8 cellular contexts compared by ENCODE assay signal in genomic region chr1:40386311-40386778, GRCh38. TPM values are rescaled to one million over a fixed set of nuclear protein-coding genes. Genes with fewer than 3 reads are reported as not detected.
A peak's percentile ranks its signal among the peaks of the same experiment; 100 is the strongest.
DNase-seq lines count a peak whose midpoint lies in the region; ATAC-seq, FAIRE-seq and TF ChIP-seq lines count a peak whose summit lies in the region.

No MANE protein-coding gene starts in this region.

- H3K27ac Mint-ChIP-seq in MCF 10A (ENCODE audit: low read depth, unreplicated experiment): no peak overlapping the region

- CTCF ChIA-PET in MCF 10A (lab: Yijun Ruan, JAX) (interaction anchor here (0.6 to 4.8 kb wide), 6 partner anchors 19 to 233 kb away, joined by 3 to 20 read pairs (median 3); no protein-coding TSS in a partner anchor), GM12878 (lab: Yijun Ruan, JAX) (interaction anchor here (1.2 to 18.7 kb wide), 10 partner anchors 10 to 242 kb away, joined by 3 to 271 read pairs (median 8); partner anchors contain the start of gene SMAP2)

- H3K4me1 Mint-ChIP-seq in MCF 10A (ENCODE audit: insufficient read depth, unreplicated experiment): peaks cover 10% of the 10 kb centered on the region

- H3K27me3 ChIP-seq in breast epithelium (no peaks in the 10 kb centered on the region), GM12878 (replicated peaks in 1 of 2; ENCODE audit: control insufficient read depth in 2 of 2, insufficient read depth in 2 of 2, low read length in 1 of 2) (no peaks in the 10 kb centered on the region), muscle layer of colon (ENCODE audit: control insufficient read depth in 1 of 2, insufficient read depth in 2 of 2, low read length in 2 of 2) (no peaks in the 10 kb centered on the region), transverse colon (no peaks in the 10 kb centered on the region)

- H4K20me1 ChIP-seq in GM12878 (ENCODE audit: control insufficient read depth, insufficient read depth): no peaks in the 10 kb centered on the region

- H3K79me2 ChIP-seq in GM12878 (ENCODE audit: control insufficient read depth, insufficient read depth, low read length): peaks cover 94% of the 10 kb centered on the region

- H3K4me2 ChIP-seq in GM12878 (ENCODE audit: control insufficient read depth, insufficient read depth): peak overlapping the region; percentile 96

- no peak for TF ChIP-seq CTCF in breast epithelium (IDR thresholded peaks at IDR 0.05)
- no peak for TF ChIP-seq CTCF in MCF 10A (IDR thresholded peaks at IDR 0.05; ENCODE audit: unreplicated experiment)
- no peak for TF ChIP-seq CTCF in GM12878 (IDR thresholded peaks at IDR 0.05 in 2 of 3, conservative IDR thresholded peaks at IDR 0.05 in 1 of 3; ENCODE audit: control insufficient read depth in 2 of 3, extremely low read depth in 1 of 3, insufficient read depth in 1 of 3, low read depth in 3 of 3, low read length in 3 of 3)
- no peak for TF ChIP-seq CTCF in transverse colon (IDR thresholded peaks at IDR 0.05)
- no peak for TF ChIP-seq CTCF in GM20000 (IDR thresholded peaks at IDR 0.05; ENCODE audit: extremely low read depth, missing control alignments)

- H3K9me3 Mint-ChIP-seq in MCF 10A (ENCODE audit: unreplicated experiment): no peaks in the 10 kb centered on the region

- SMC1A ChIA-PET in GM12878 (lab: Charles Lee; ENCODE audit: uncharacterized antibody, unreplicated experiment): interaction anchor here (1.3 to 18.1 kb wide), 12 partner anchors 7 to 242 kb away, joined by 3 to 426 read pairs (median 19); partner anchors contain the start of gene SMAP2

- H3K9ac ChIP-seq in GM12878 (ENCODE audit: control insufficient read depth, insufficient read depth, low read length): peak overlapping the region; percentile 91
- H3K9ac ChIP-seq in muscle layer of colon (ENCODE audit: low read length): peak overlapping the region; percentile 12

- peak overlapping the region; percentile 21 to 64 for H3K27ac ChIP-seq in breast epithelium
- peak overlapping the region; percentile 97 for H3K27ac ChIP-seq in GM12878 (ENCODE audit: control insufficient read depth, insufficient read depth)
- peak overlapping the region; percentile 41 for H3K27ac ChIP-seq in muscle layer of colon (ENCODE audit: low read depth, low read length)
- peak overlapping the region; percentile 81 to 90 (median 84) for H3K27ac ChIP-seq in transverse colon

- H3K27me3 Mint-ChIP-seq in MCF 10A (ENCODE audit: insufficient read depth, unreplicated experiment): no peaks in the 10 kb centered on the region

- in situ Hi-C loops in GM12878 (cut with MboI) (no loop called here), transverse colon (cut with MboI; ENCODE audit: low pct_ligation_motif_present in 1 of 4, low pct_unique_long_range_greater_than_20kb in 1 of 4, low sequenced_read_pairs in 3 of 4) (no loop called here)

- no peak for DNase-seq in breast epithelium (ENCODE audit: low spot score in 2 of 2)
- no peak for DNase-seq in MCF 10A (ENCODE audit: unreplicated experiment)
- DNase-seq in GM12878 (ENCODE audit: low read depth, low spot score): no peak
- DNase-seq in transverse colon: no peak
- no peak for DNase-seq in GM20000 (ENCODE audit: low spot score)
- no peak for DNase-seq in stimulated activated CD4-positive, alpha-beta T cell treated with anti-CD3 and anti-CD28 coated beads, Interleukin-4, amount 100 ng/mL, for 4 hours
- no peak for DNase-seq in NCI-H1694 treated with DMSO at 0.1 percent for 48 hours (lab: John Stamatoyannopoulos, UW)

- no peak overlapping the region for H3K4me3 ChIP-seq in breast epithelium
- peak overlapping the region; percentile 66 for H3K4me3 ChIP-seq in GM12878
- H3K4me3 ChIP-seq in muscle layer of colon (ENCODE audit: low read depth in 1 of 2, low read length in 2 of 2): no peak overlapping the region
- H3K4me3 ChIP-seq in transverse colon: peak overlapping the region in 1 of 4 donors; percentile 11

- 2% methylated on average over 5 of the region's 5 CpGs for WGBS in GM12878 (ENCODE audit: insufficient coverage, insufficient replicate concordance, low lambda C conversion rate, missing lambda C conversion rate)
- 49 to 61% methylated on average over 5 of the region's 5 CpGs for WGBS in transverse colon (ENCODE audit: low coverage in 1 of 2), 2 donors

- TF ChIP-seq POLR2A in breast epithelium (IDR thresholded peaks at IDR 0.05) (no peak), GM12878 (IDR thresholded peaks at IDR 0.05; ENCODE audit: low read depth, low read length) (no peak), transverse colon (IDR thresholded peaks at IDR 0.05) (no peak)

- no peak for TF ChIP-seq EP300 in GM12878 (IDR thresholded peaks at IDR 0.05; ENCODE audit: borderline replicate concordance in 1 of 2, control insufficient read depth in 1 of 2, low read depth in 2 of 2, low read length in 2 of 2)
- no peak for TF ChIP-seq EP300 in transverse colon (IDR thresholded peaks at IDR 0.05; ENCODE audit: low read depth)

- POLR2A ChIA-PET in MCF 10A (lab: Yijun Ruan, JAX) (interaction anchor here (9.5 kb wide), 1 partner anchor 13 kb away, joined by 75 read pairs; the partner anchor contains the start of gene SMAP2), GM12878 (lab: Charles Lee) (interaction anchor here (0.6 to 15.7 kb wide), 11 partner anchors 9 to 337 kb away, joined by 3 to 243 read pairs (median 14); partner anchors contain the start of gene SMAP2)

- no peak for TF ChIP-seq RAD21 in GM12878 (IDR thresholded peaks at IDR 0.05; ENCODE audit: insufficient read depth, low read depth, low read length)

- no peaks in the 10 kb centered on the region for H3K36me3 Mint-ChIP-seq in MCF 10A (ENCODE audit: insufficient read depth, unreplicated experiment)

- no peaks in the 10 kb centered on the region for H3K36me3 ChIP-seq in breast epithelium
- peaks cover 2 to 13% of the 10 kb centered on the region in 2 experiments for H3K36me3 ChIP-seq in GM12878 (ENCODE audit: control insufficient read depth in 2 of 2, insufficient read depth in 2 of 2, low read length in 1 of 2)
- H3K36me3 ChIP-seq in muscle layer of colon (ENCODE audit: insufficient read depth, low read length): no peaks in the 10 kb centered on the region
- no peaks in the 10 kb centered on the region for H3K36me3 ChIP-seq in transverse colon

- H3K9me3 ChIP-seq in breast epithelium (no peaks in the 10 kb centered on the region), GM12878 (replicated peaks; ENCODE audit: control insufficient read depth, insufficient read depth, low read length) (no peaks in the 10 kb centered on the region), muscle layer of colon (ENCODE audit: low read length) (no peaks in the 10 kb centered on the region), transverse colon (no peaks in the 10 kb centered on the region)

- no peak for ATAC-seq in GM12878

- no peak for FAIRE-seq in GM12878 (lab: Jason Lieb, UNC)

- RAD21 ChIA-PET in GM12878 (lab: Charles Lee; ENCODE audit: unreplicated experiment): interaction anchor here (0.8 to 12.1 kb wide), 21 partner anchors 8 to 302 kb away, joined by 3 to 189 read pairs (median 6); partner anchors contain the start of genes COL9A2, RLF, SMAP2 and ZFP69B

- intact Hi-C loops in breast epithelium (cut with DNase I; ENCODE audit: low total_unique reads) (no loop called here), MCF 10A (cut with micrococcal nuclease) (no loop called here), GM12878 (cut with micrococcal nuclease; ENCODE audit: unreplicated experiment) (no loop called here), transverse colon (cut with DNase I; ENCODE audit: low total_unique reads) (no loop called here)

- H2AFZ ChIP-seq in GM12878 (ENCODE audit: control insufficient read depth, low read depth, low read length): no peak overlapping the region

- H3K4me3 Mint-ChIP-seq in MCF 10A (ENCODE audit: unreplicated experiment): no peak overlapping the region

- peaks cover 0 to 5% of the 10 kb centered on the region in 2 donors for H3K4me1 ChIP-seq in breast epithelium
- H3K4me1 ChIP-seq in GM12878 (ENCODE audit: control insufficient read depth, insufficient read depth, low read length): peaks cover 69% of the 10 kb centered on the region
- H3K4me1 ChIP-seq in muscle layer of colon (ENCODE audit: insufficient read depth, low read length): peaks cover 17% of the 10 kb centered on the region
- H3K4me1 ChIP-seq in transverse colon: peaks cover 27 to 84% (median 47%) of the 10 kb centered on the region in 4 donors

- BruUV-seq in MCF 10A (replicated peaks; lab: Mats Ljungman, UMichigan) (no TSS peak), GM12878 (replicated peaks; lab: Mats Ljungman, UMichigan) (TSS peak; percentile 48)

RNA-seq across cellular contexts. Expression of gene SMAP2, which starts 12.8 kb away (rescaled TPM):
- total RNA-seq in breast epithelium (10 to 100 TPM; 27.2 to 64.2 (median 33.1) TPM), MCF 10A (2022) (20.2 and 21.2 TPM in 2 replicates), GM12878 (2014; rRNA removed) (103 and 107 TPM in 2 replicates), GM12878 (2014; rRNA removed; fragmentation: Illumina TruSeq; extraction: Trizol) (92.9 and 97.1 TPM in 2 replicates), GM12878 (2021) (115 and 121 TPM in 2 replicates), transverse colon (10 to 100 TPM; 20.1 to 47.0 (median 33.8) TPM)
- 113 and 116 TPM in 2 replicates for total RNA-seq in GM12878 (2013; cell fraction: nucleolus; rRNA removed)
- 97.2 TPM for polyA plus RNA-seq in GM12878 (2011; ENCODE audit: low read depth)
- polyA plus RNA-seq in GM12878 (2011; rRNA removed) (103 and 120 TPM in 2 replicates), GM12878 (2014; fragmentation: Illumina TruSeq; extraction: Trizol) (177 and 223 TPM in 2 replicates), GM12878 (2014; fragmentation: Nextera tagmentation; extraction: Ambion mirVana) (10 to 100 TPM; 33.4 to 42.4 TPM), GM12878 (2014; rRNA removed) (98.3 and 107 TPM in 2 replicates), GM12878 (2016; fragmentation: Nextera tagmentation; extraction: Ambion mirVana) (100 to 1,000 TPM in 1 of 2 experiments, 10 to 100 TPM in 1; 92.1 to 108 TPM)
- polyA plus RNA-seq in GM12878 (2011; cell fraction: cytosol; rRNA removed): 116 and 137 TPM in 2 replicates
- 79.9 and 86.8 TPM in 2 replicates for polyA plus RNA-seq in GM12878 (2011; cell fraction: nucleus; rRNA removed)
- polyA plus RNA-seq in GM12878 (2012): 109 and 156 TPM in 2 replicates
- 136 and 166 TPM in 2 replicates for polyA minus RNA-seq in GM12878 (2011; rRNA and poly(A)+ RNA removed)
- polyA minus RNA-seq in GM12878 (2011; cell fraction: cytosol; rRNA and poly(A)+ RNA removed): 42.6 and 47.7 TPM in 2 replicates
- 26.1 and 37.2 TPM in 2 replicates for polyA minus RNA-seq in GM12878 (2011; cell fraction: nucleus; rRNA and poly(A)+ RNA removed)

Comparison
In these comparisons a context has a peak if more than half of its experiments do, and no peak if none do; other contexts are left out.
1. H3K27ac ChIP-seq: peak in every context shown above with its lines; median percentile 97 in GM12878; 84 in transverse colon; 42 in breast epithelium; 41 in muscle layer of colon.